8 cellular contexts compared by ENCODE assay signal in the genomic region with DNA sequence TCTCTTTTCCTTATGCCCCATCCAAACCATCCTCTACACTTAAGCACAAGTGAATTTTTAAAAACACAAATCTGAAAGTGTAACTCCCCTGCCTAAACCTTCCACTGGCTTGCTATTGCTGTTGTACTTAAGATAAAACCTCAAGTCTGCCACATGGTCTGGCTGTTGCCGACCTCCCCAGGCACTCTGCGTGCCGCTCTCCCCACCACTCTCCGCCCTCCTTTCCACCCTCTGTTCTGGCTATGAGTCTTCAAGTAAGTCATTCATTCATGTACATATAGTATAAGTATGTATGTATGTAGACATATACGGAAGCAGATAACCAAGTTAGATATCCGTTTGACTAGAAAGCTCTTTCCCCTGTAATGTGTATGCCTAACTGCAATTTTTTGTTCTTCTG.
DNase-seq lines count a peak whose midpoint lies in the region; ATAC-seq, FAIRE-seq and TF ChIP-seq lines count a peak whose summit lies in the region.
"Had no signal": no experiment of that assay in that cellular context is flagged by ENCODE, and none has a peak within 500 bp of the region (broad histone marks: within the 10 kb centered on the region; RNA-seq: fewer than 3 reads in every experiment).

No MANE protein-coding gene starts in this region.

- peak overlapping the region; percentile 93 for H3K27ac Mint-ChIP-seq in activated naive CD8-positive, alpha-beta T cell treated with anti-CD3 and anti-CD28 coated beads, Interleukin-2, amount 50 U/mL, for 24 hours
- peak overlapping the region; percentile 95 for H3K27ac Mint-ChIP-seq in stimulated activated memory B cell treated with anti-CD40 and anti-IgM and Interleukin-4, amounts not matched to agents 10 μg/mL and 1 μg/mL and 100 μg/mL, for 72 hours

- H3K27me3 ChIP-seq in HepG2 (ENCODE audit: control insufficient read depth in 1 of 2, insufficient read depth in 2 of 2, low read length in 2 of 2): no peaks in the 10 kb centered on the region
- H3K27me3 ChIP-seq: ovary had no signal

- CTCF ChIA-PET in HepG2 (lab: Yijun Ruan, JAX; ENCODE audit: low intra/inter-chr PET ratio, low total read pairs): no interaction called here

- DNase-seq in RPMI7951 (ENCODE audit: low read depth): peak; percentile 18
- DNase-seq in activated naive CD8-positive, alpha-beta T cell treated with anti-CD3 and anti-CD28 coated beads, Interleukin-2, amount 50 U/mL, for 24 hours: peak; percentile 72
- no peak for DNase-seq in ecto neural progenitor cell (ENCODE audit: low spot score)
- no peak for DNase-seq in HepG2 (ENCODE audit: low spot score)

- peaks cover 4% of the 10 kb centered on the region for H3K9me3 Mint-ChIP-seq in activated naive CD8-positive, alpha-beta T cell treated with anti-CD3 and anti-CD28 coated beads, Interleukin-2, amount 50 U/mL, for 24 hours
- H3K9me3 Mint-ChIP-seq in stimulated activated memory B cell treated with anti-CD40 and anti-IgM and Interleukin-4, amounts not matched to agents 10 μg/mL and 1 μg/mL and 100 μg/mL, for 72 hours: peaks cover 3% of the 10 kb centered on the region

- no TSS peak for BruUV-seq in HepG2 (replicated peaks; lab: Mats Ljungman, UMichigan)

- no peak for TF ChIP-seq POLR2A in HepG2 (IDR thresholded peaks at IDR 0.05; ENCODE audit: insufficient read depth in 1 of 2, low read depth in 2 of 2, low read length in 2 of 2)

- H3K9me3 ChIP-seq in HepG2 (ENCODE audit: low read length): no peaks in the 10 kb centered on the region
- H3K9me3 ChIP-seq: ovary had no signal

- no peak for TF ChIP-seq RAD21 in HepG2 (CRISPR knock-in tag; IDR thresholded peaks at IDR 0.05)

- no peaks in the 10 kb centered on the region for H3K36me3 ChIP-seq in HepG2 (replicated peaks in 1 of 2; ENCODE audit: control insufficient read depth in 1 of 2, insufficient read depth in 2 of 2, low read length in 2 of 2)
- H3K36me3 ChIP-seq: ovary had no signal

- H3K79me2 ChIP-seq in HepG2 (ENCODE audit: insufficient read depth, low read length): no peaks in the 10 kb centered on the region

- no peak overlapping the region for H3K27ac ChIP-seq in HepG2 (ENCODE audit: extremely low read length, insufficient read depth, low read length)
- H3K27ac ChIP-seq: ovary had no signal

- no peaks in the 10 kb centered on the region for H4K20me1 ChIP-seq in HepG2 (ENCODE audit: insufficient read depth, low read length)

- POLR2A ChIA-PET in HepG2 (lab: Yijun Ruan, JAX): interaction anchor here (0.7 to 4.1 kb wide), 3 partner anchors 22 to 79 kb away, joined by 3 to 25 read pairs (median 9); no protein-coding TSS in a partner anchor

- FAIRE-seq in HepG2 (lab: Jason Lieb, UNC): no peak

- in situ Hi-C loops in HepG2 (cut with HindIII; ENCODE audit: extremely low pct_ligation_motif_present, low pct_unique_long_range_greater_than_20kb): no loop called here

- peak; percentile 40 for ATAC-seq in GM21447 (IDR thresholded peaks at IDR 0.05; ENCODE audit: unreplicated experiment)
- peak; percentile 78 for ATAC-seq in activated naive CD8-positive, alpha-beta T cell treated with anti-CD3 and anti-CD28 coated beads, Interleukin-2, amount 50 U/mL, for 24 hours
- peak; percentile 80 for ATAC-seq in stimulated activated memory B cell treated with anti-CD40 and anti-IgM and Interleukin-4, amounts not matched to agents 10 μg/mL and 1 μg/mL and 100 μg/mL, for 72 hours
- ATAC-seq in HG03095 (IDR thresholded peaks at IDR 0.05; ENCODE audit: unreplicated experiment): no peak
- ATAC-seq in HepG2: no peak

- H3K4me1 Mint-ChIP-seq in activated naive CD8-positive, alpha-beta T cell treated with anti-CD3 and anti-CD28 coated beads, Interleukin-2, amount 50 U/mL, for 24 hours: peaks cover 78% of the 10 kb centered on the region
- H3K4me1 Mint-ChIP-seq in stimulated activated memory B cell treated with anti-CD40 and anti-IgM and Interleukin-4, amounts not matched to agents 10 μg/mL and 1 μg/mL and 100 μg/mL, for 72 hours: peaks cover 58% of the 10 kb centered on the region

- no peak overlapping the region for H3K4me2 ChIP-seq in HepG2 (ENCODE audit: low read depth, low read length)

- WGBS in HepG2 (ENCODE audit: low lambda C conversion rate): 93% methylated on average over 6 of the region's 6 CpGs

- TF ChIP-seq EP300 in HepG2 (IDR thresholded peaks at IDR 0.05; ENCODE audit: low read depth in 2 of 2, low read length in 2 of 2) (no peak), HepG2 (CRISPR knock-in tag; IDR thresholded peaks at IDR 0.05; ENCODE audit: borderline replicate concordance) (no peak)

- no peak overlapping the region for H3K4me3 ChIP-seq in HepG2 (replicated peaks in 1 of 3; ENCODE audit: insufficient read depth in 1 of 3, low read depth in 2 of 3, low read length in 3 of 3)
- H3K4me3 ChIP-seq: ovary had no signal

- TF ChIP-seq CTCF in HepG2 (CRISPR knock-in tag; IDR thresholded peaks at IDR 0.05): no peak

- peaks cover 73% of the 10 kb centered on the region for H3K4me1 ChIP-seq in HepG2 (ENCODE audit: insufficient read depth, low read length)

- intact Hi-C loops in HepG2 (cut with micrococcal nuclease; ENCODE audit: unreplicated experiment): loop anchor here (2.0 kb wide), 1 partner anchor 31 kb away; no protein-coding TSS in a partner anchor

- no peaks in the 10 kb centered on the region for H3K27me3 Mint-ChIP-seq in activated naive CD8-positive, alpha-beta T cell treated with anti-CD3 and anti-CD28 coated beads, Interleukin-2, amount 50 U/mL, for 24 hours
- H3K27me3 Mint-ChIP-seq in stimulated activated memory B cell treated with anti-CD40 and anti-IgM and Interleukin-4, amounts not matched to agents 10 μg/mL and 1 μg/mL and 100 μg/mL, for 72 hours: no peaks in the 10 kb centered on the region

- no peak overlapping the region for H3K9ac ChIP-seq in HepG2 (ENCODE audit: insufficient read depth, low read depth, low read length)

- H3K36me3 Mint-ChIP-seq in activated naive CD8-positive, alpha-beta T cell treated with anti-CD3 and anti-CD28 coated beads, Interleukin-2, amount 50 U/mL, for 24 hours (ENCODE audit: low read depth): peaks cover 2% of the 10 kb centered on the region
- no peaks in the 10 kb centered on the region for H3K36me3 Mint-ChIP-seq in stimulated activated memory B cell treated with anti-CD40 and anti-IgM and Interleukin-4, amounts not matched to agents 10 μg/mL and 1 μg/mL and 100 μg/mL, for 72 hours

- H3K4me3 Mint-ChIP-seq in activated naive CD8-positive, alpha-beta T cell treated with anti-CD3 and anti-CD28 coated beads, Interleukin-2, amount 50 U/mL, for 24 hours: peak overlapping the region; percentile 51
- peak overlapping the region; percentile 19 for H3K4me3 Mint-ChIP-seq in stimulated activated memory B cell treated with anti-CD40 and anti-IgM and Interleukin-4, amounts not matched to agents 10 μg/mL and 1 μg/mL and 100 μg/mL, for 72 hours

- H2AFZ ChIP-seq in HepG2 (ENCODE audit: low read length): no peak overlapping the region

TF ChIP-seq in HepG2, 621 proteins besides CTCF, POLR2A, EP300 and RAD21:
- no peak for TF ChIP-seq HNRNPLL (IDR thresholded peaks at IDR 0.05; ENCODE audit: low read depth, low read length, poor library complexity, severe bottlenecking)
- TF ChIP-seq BORCS8-MEF2B (CRISPR knock-in tag; IDR thresholded peaks at IDR 0.05): no peak
- no peak for TF ChIP-seq ZNF24 (IDR thresholded peaks at IDR 0.05)

Comparison
In these comparisons a context has a peak if more than half of its experiments do, and no peak if none do; other contexts are left out.
1. ATAC-seq: peak in GM21447 (single experiment), activated naive CD8-positive, alpha-beta T cell treated with anti-CD3 and anti-CD28 coated beads, Interleukin-2, amount 50 U/mL, for 24 hours (single experiment) and stimulated activated memory B cell treated with anti-CD40 and anti-IgM and Interleukin-4, amounts not matched to agents 10 μg/mL and 1 μg/mL and 100 μg/mL, for 72 hours (single experiment); none in HG03095 (single experiment) and HepG2 (single experiment).
2. DNase-seq: peak in RPMI7951 (single experiment) and activated naive CD8-positive, alpha-beta T cell treated with anti-CD3 and anti-CD28 coated beads, Interleukin-2, amount 50 U/mL, for 24 hours (single experiment); none in ecto neural progenitor cell (single experiment) and HepG2 (single experiment).